11 cellular contexts compared by ENCODE assay signal in the genomic region with DNA sequence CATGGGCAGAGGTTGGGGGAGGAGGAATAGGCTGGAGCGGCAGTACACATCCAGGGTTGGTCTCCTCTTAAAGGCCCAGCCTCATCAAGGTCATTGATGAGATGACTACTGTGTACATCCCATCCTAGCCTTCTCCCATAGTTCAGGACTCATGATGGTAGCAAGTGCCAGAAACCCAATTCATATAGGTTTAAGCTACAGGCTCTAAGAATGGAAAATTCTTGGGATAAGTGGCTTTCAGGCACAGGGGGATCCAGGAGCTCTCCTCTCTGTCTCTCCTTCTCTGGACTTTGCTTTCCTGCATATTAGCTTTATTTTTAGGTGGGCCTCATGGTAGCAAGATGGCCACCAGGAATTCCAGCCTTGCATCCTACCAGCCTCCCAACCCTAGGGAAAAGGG. TPM values are rescaled to one million over a fixed set of nuclear protein-coding genes. Genes with fewer than 3 reads are reported as not detected.
"Had no signal": no experiment of that assay in that cellular context is flagged by ENCODE, and none has a peak within 500 bp of the region (broad histone marks: within the 10 kb centered on the region; RNA-seq: fewer than 3 reads in every experiment).

No MANE protein-coding gene starts in this region.

- H2AFZ ChIP-seq: GM23248, GM23338 had no signal

- H3K27ac ChIP-seq: GM23248 had no signal

- ATAC-seq: GM23338, HCT116 had no signal

- H3K27ac Mint-ChIP-seq: GM23338, H9, HFFc6 had no signal

- H3K9me3 Mint-ChIP-seq: HFFc6 had no signal

- H3K4me1 ChIP-seq: HAP-1 had no signal

- H3K4me3 Mint-ChIP-seq: GM23338, H9, HFFc6 had no signal

- FAIRE-seq: H54 had no signal

- H3K4me3 ChIP-seq: GM23248, GM23338, HAP-1 had no signal

- DNase-seq: GM23248, GOT3, H7, H9, HCEC 1CT, HFFc6 had no signal

- H3K9ac ChIP-seq: GM23248 had no signal

- H3K4me2 ChIP-seq: GM23338 had no signal

- H3K36me3 ChIP-seq: HAP-1 had no signal

RNA-seq across cellular contexts. Expression of gene SDSL, which starts 6.3 kb away (rescaled TPM):
- total RNA-seq: GM23338 had no signal
- polyA plus RNA-seq: GM23338 had no signal

RNA-seq across cellular contexts. Expression of gene SDS, which starts 24.8 kb away (rescaled TPM):
- total RNA-seq: GM23248, GM23338, H4, H9, HFFc6 had no signal
- polyA plus RNA-seq: GM23248 had no signal

RNA-seq across cellular contexts. Expression of gene LHX5, which starts 43.2 kb away (rescaled TPM):
- total RNA-seq: GM23248, GM23338, H4, HFFc6 had no signal
- polyA plus RNA-seq: GM23248 had no signal
